Comparison of ENCODE assay signal across 9 cellular contexts in the genomic region with DNA sequence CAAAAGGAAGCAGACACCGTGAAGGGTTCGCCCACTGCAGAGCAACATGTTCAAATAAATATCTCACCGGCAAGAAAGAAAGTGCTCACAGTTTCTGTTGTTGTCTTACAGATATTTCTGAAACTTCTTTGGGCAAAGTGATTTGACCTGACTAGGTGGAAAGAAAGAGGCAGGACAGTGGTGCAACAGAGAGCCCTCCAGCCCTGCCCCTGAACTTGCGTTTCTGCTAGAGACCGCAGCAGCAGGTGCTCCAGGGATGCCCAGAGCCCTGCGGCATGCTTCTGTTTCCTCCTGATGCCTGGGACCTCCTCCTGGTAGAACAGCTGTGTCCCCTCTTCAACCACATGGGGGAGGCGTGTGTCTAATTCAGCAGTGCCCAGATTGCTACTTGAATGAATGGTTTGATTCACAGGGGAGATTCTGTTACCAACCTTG.
A peak's percentile ranks its signal among the peaks of the same experiment; 100 is the strongest.
DNase-seq lines count a peak whose midpoint lies in the region; ATAC-seq and TF ChIP-seq lines count a peak whose summit lies in the region.
"Had no signal": no experiment of that assay in that cellular context is flagged by ENCODE, and none has a peak within 500 bp of the region (broad histone marks: within the 10 kb centered on the region; RNA-seq: fewer than 3 reads in every experiment).

No MANE protein-coding gene starts in this region.

- H3F3A ChIP-seq in GM23248 (ENCODE audit: insufficient read depth), result 0 out of 2 replicates have a peak, but pooled peaks cover 5% of the 10 kb centered on the region

- H3K4me2 ChIP-seq in GM23248 (ENCODE audit: unreplicated experiment), result no peak overlapping the region

- no peaks in the 10 kb centered on the region for H3K27me3 Mint-ChIP-seq in CD4-positive, alpha-beta T cell
- no peaks in the 10 kb centered on the region for H3K27me3 Mint-ChIP-seq in brain
- H3K27me3 Mint-ChIP-seq in natural killer cell treated with Interleukin-12 subunit alpha and Interleukin-12 subunit beta and Interleukin-15 and Interleukin-18, amount 100 ng/mL, for 72 hours, result no peaks in the 10 kb centered on the region

- peak; percentile 88 for ATAC-seq in CD4-positive, alpha-beta T cell (ENCODE audit: poor library complexity)
- peak; percentile 58 to 64 for ATAC-seq in natural killer cell treated with Interleukin-12 subunit alpha and Interleukin-12 subunit beta and Interleukin-15 and Interleukin-18, amount 100 ng/mL, for 72 hours
- ATAC-seq in GM19023 (IDR thresholded peaks at IDR 0.05; ENCODE audit: unreplicated experiment) (no peak), GM19324 (IDR thresholded peaks at IDR 0.05; ENCODE audit: low FRiP score, unreplicated experiment) (no peak)

- DNase-seq in CD4-positive, alpha-beta T cell, result peak in 9 of 10 experiments; percentile 13 to 46 (median 26)
- DNase-seq in GM23248, result peak; percentile 56
- DNase-seq in NOMO-1 treated with DMSO at 0.1 percent for 48 hours (lab: John Stamatoyannopoulos, UW; ENCODE audit: unreplicated experiment), result peak; percentile 63
- DNase-seq in natural killer cell treated with Interleukin-12 subunit alpha and Interleukin-12 subunit beta and Interleukin-15 and Interleukin-18, amount 100 ng/mL, for 72 hours (ENCODE audit: low spot score), result no peak
- DNase-seq in NCI-H2029 (lab: John Stamatoyannopoulos, UW), result no peak

- peaks cover 18% of the 10 kb centered on the region for H3K36me3 Mint-ChIP-seq in CD4-positive, alpha-beta T cell (ENCODE audit: low read depth)
- no peaks in the 10 kb centered on the region for H3K36me3 Mint-ChIP-seq in brain
- no peaks in the 10 kb centered on the region for H3K36me3 Mint-ChIP-seq in natural killer cell treated with Interleukin-12 subunit alpha and Interleukin-12 subunit beta and Interleukin-15 and Interleukin-18, amount 100 ng/mL, for 72 hours

- WGBS in GM23248 (ENCODE audit: low coverage in 1 of 2, low lambda C conversion rate in 2 of 2, missing lambda C conversion rate in 2 of 2), 2 experiments, result 90 to 99% methylated on average over 7 of the region's 7 CpGs

- H3K27ac ChIP-seq in CD4-positive, alpha-beta T cell (ENCODE audit: low read depth, low read length), result no peak overlapping the region
- H3K27ac ChIP-seq in GM23248, result no peak overlapping the region
- H3K27ac ChIP-seq: epithelial cell of prostate had no signal

- POLR2A ChIA-PET in CD4-positive, alpha-beta T cell (lab: Charles Lee), result interaction anchor here (1.0 kb wide), 1 partner anchor 122 kb away, joined by 3 read pairs; no protein-coding TSS in a partner anchor

- H3K4me3 ChIP-seq in GM23248, result no peak overlapping the region

- H3K9ac ChIP-seq in GM23248, result no peak overlapping the region

- no peaks in the 10 kb centered on the region for H3K9me3 ChIP-seq in CD4-positive, alpha-beta T cell (ENCODE audit: control insufficient read depth, low read length)
- no peaks in the 10 kb centered on the region for H3K9me3 ChIP-seq in GM23248 (ENCODE audit: low read depth)

- no peak overlapping the region for H2AFZ ChIP-seq in GM23248

- peaks cover 22% of the 10 kb centered on the region for H3K4me1 ChIP-seq in GM23248 (ENCODE audit: insufficient read depth)

- no peaks in the 10 kb centered on the region for H3K9me2 ChIP-seq in GM23248 (ENCODE audit: insufficient read depth)

- no peak overlapping the region for H3K27ac Mint-ChIP-seq in CD4-positive, alpha-beta T cell
- H3K27ac Mint-ChIP-seq in brain, result peak overlapping the region in 2 of 5 experiments; percentile 6 to 32
- peak overlapping the region in 1 of 2 donors; percentile 56 for H3K27ac Mint-ChIP-seq in natural killer cell treated with Interleukin-12 subunit alpha and Interleukin-12 subunit beta and Interleukin-15 and Interleukin-18, amount 100 ng/mL, for 72 hours

- no peaks in the 10 kb centered on the region for H3K27me3 ChIP-seq in CD4-positive, alpha-beta T cell (ENCODE audit: control insufficient read depth, insufficient read depth, low read length)
- no peaks in the 10 kb centered on the region for H3K27me3 ChIP-seq in GM23248 (replicated peaks; ENCODE audit: insufficient read depth)

- TF ChIP-seq CTCF in CD4-positive, alpha-beta T cell (IDR thresholded peaks at IDR 0.05), result peak; percentile 51
- peak; percentile 39 to 53 for TF ChIP-seq CTCF in brain (conservative IDR thresholded peaks at IDR 0.05)

- no peak overlapping the region for H3K4me3 Mint-ChIP-seq in CD4-positive, alpha-beta T cell
- no peak overlapping the region for H3K4me3 Mint-ChIP-seq in brain
- H3K4me3 Mint-ChIP-seq in natural killer cell treated with Interleukin-12 subunit alpha and Interleukin-12 subunit beta and Interleukin-15 and Interleukin-18, amount 100 ng/mL, for 72 hours, result no peak overlapping the region

- peaks cover 85% of the 10 kb centered on the region for H3K79me2 ChIP-seq in GM23248 (ENCODE audit: insufficient read depth)

- intact Hi-C loops in CD4-positive, alpha-beta T cell (cut with DNase I, micrococcal nuclease), result loop anchor here (1.0 to 5.0 kb wide), 3 partner anchors 58 to 195 kb away; no protein-coding TSS in a partner anchor

- 0 out of 2 replicates have a peak, but pooled peaks cover 6% of the 10 kb centered on the region for H3K36me3 ChIP-seq in GM23248 (ENCODE audit: low read depth)

- H4K20me1 ChIP-seq in GM23248 (ENCODE audit: insufficient read depth), result peaks cover 5% of the 10 kb centered on the region; the same call in 1 of the 2 replicates

- CTCF ChIA-PET in CD4-positive, alpha-beta T cell (lab: Charles Lee), result interaction anchor here (1.6 kb wide), 1 partner anchor 194 kb away, joined by 6 read pairs; no protein-coding TSS in a partner anchor

- no peaks in the 10 kb centered on the region for H3K9me3 Mint-ChIP-seq in CD4-positive, alpha-beta T cell
- peaks cover 0 to 5% (median 3%) of the 10 kb centered on the region in 5 experiments for H3K9me3 Mint-ChIP-seq in brain
- no peaks in the 10 kb centered on the region for H3K9me3 Mint-ChIP-seq in natural killer cell treated with Interleukin-12 subunit alpha and Interleukin-12 subunit beta and Interleukin-15 and Interleukin-18, amount 100 ng/mL, for 72 hours

- H3K4me1 Mint-ChIP-seq in CD4-positive, alpha-beta T cell (ENCODE audit: low read depth), result peaks cover 44% of the 10 kb centered on the region
- H3K4me1 Mint-ChIP-seq in brain, result peaks cover 68% of the 10 kb centered on the region
- peaks cover 27 to 33% of the 10 kb centered on the region in 2 donors for H3K4me1 Mint-ChIP-seq in natural killer cell treated with Interleukin-12 subunit alpha and Interleukin-12 subunit beta and Interleukin-15 and Interleukin-18, amount 100 ng/mL, for 72 hours (ENCODE audit: low read depth in 2 of 2)

- in situ Hi-C loops in GM23248 (cut with MboI), result no loop called here

Comparison
In these comparisons a context has a peak if more than half of its experiments do, and no peak if none do; other contexts are left out.
1. ATAC-seq: peak in CD4-positive, alpha-beta T cell (single experiment) and natural killer cell treated with Interleukin-12 subunit alpha and Interleukin-12 subunit beta and Interleukin-15 and Interleukin-18, amount 100 ng/mL, for 72 hours (2 of 2); none in GM19023 (single experiment) and GM19324 (single experiment).
2. DNase-seq: peak in CD4-positive, alpha-beta T cell (9 of 10), GM23248 (single experiment) and NOMO-1 treated with DMSO at 0.1 percent for 48 hours (single experiment); none in natural killer cell treated with Interleukin-12 subunit alpha and Interleukin-12 subunit beta and Interleukin-15 and Interleukin-18, amount 100 ng/mL, for 72 hours (single experiment) and NCI-H2029 (single experiment).